In genomic region chr3:85950435-85950834, GRCh38 we compare ENCODE assay signal across 33 cellular contexts.
"Had no signal": no experiment of that assay in that cellular context is flagged by ENCODE, and none has a peak within 500 bp of the region (broad histone marks: within the 10 kb centered on the region; RNA-seq: fewer than 3 reads in every experiment).

No MANE protein-coding gene starts in this region.

- DNase-seq: activated B cell treated with CpG ODN at 0.5 μM for 24 hours; activated CD4-positive, alpha-beta memory T cell treated with anti-CD3 and anti-CD28 coated beads for 36 hours; activated CD4-positive, alpha-beta T cell treated with anti-CD3 and anti-CD28 coated beads for 4 hours; activated CD4-positive, alpha-beta T cell treated with anti-CD3 and anti-CD28 coated beads, Interleukin-2, amount 10 ng/mL, durations not matched to agents 24 days and 14 days; activated CD4-positive, alpha-beta T cell treated with anti-CD3 and anti-CD28 coated beads, Interleukin-2, amount 50 U/mL, for 1 hour; activated CD4-positive, alpha-beta T cell treated with anti-CD3 and anti-CD28 coated beads, Interleukin-2, amount 50 U/mL, for 4 hours; activated CD4-positive, CD25-positive, alpha-beta regulatory T cell treated with anti-CD3 and anti-CD28 coated beads, Interleukin-2, amount 50 U/mL, for 72 hours; activated CD8-positive, alpha-beta memory T cell treated with anti-CD3 and anti-CD28 coated beads, Interleukin-2, amount 50 U/mL, for 4 hours; activated CD8-positive, alpha-beta T cell treated with anti-CD3 and anti-CD28 coated beads for 36 hours; activated effector memory CD4-positive, alpha-beta T cell treated with anti-CD3 and anti-CD28 coated beads, Interleukin-2, amount 50 U/mL, for 16 hours; activated gamma-delta T cell treated with Interleukin-2 at 50 U/mL for 16 hours; activated naive CD4-positive, alpha-beta T cell; activated naive CD4-positive, alpha-beta T cell treated with anti-CD3 and anti-CD28 coated beads for 36 hours; activated naive CD4-positive, alpha-beta T cell treated with anti-CD3 and anti-CD28 coated beads, Interleukin-2, amount 50 U/mL, for 16 hours; activated naive CD8-positive, alpha-beta T cell treated with anti-CD3 and anti-CD28 coated beads for 36 hours; activated T-cell treated with anti-CD3 and anti-CD28 coated beads for 4 hours; activated T-cell treated with anti-CD3 and anti-CD28 coated beads, Interleukin-2, amount 50 U/mL, for 1 hour; activated T-cell treated with anti-CD3 and anti-CD28 coated beads, Interleukin-2, amount 50 U/mL, for 4 hours; activated T-cell treated with anti-CD3 and anti-CD28 coated beads, Interleukin-2, amount 50 U/mL, for 72 hours; adrenal gland; amniotic stem cell; aorta; body of pancreas; brain microvascular endothelial cell; central memory CD4-positive, alpha-beta T cell; T-helper 2 cell; T-helper 9 cell had no signal

- H3K9me3 ChIP-seq: adrenal gland, body of pancreas, breast epithelium had no signal

- FAIRE-seq: astrocyte, TTC549 had no signal

- H3K4me3 ChIP-seq: adrenal gland, body of pancreas, breast epithelium had no signal

- H3K4me1 ChIP-seq: adrenal gland, body of pancreas, breast epithelium had no signal

- H3K36me3 ChIP-seq: adrenal gland, brain microvascular endothelial cell, breast epithelium had no signal

- H3K27me3 ChIP-seq: adrenal gland, body of pancreas, brain microvascular endothelial cell, breast epithelium had no signal

- H3K27ac ChIP-seq: adrenal gland, body of pancreas, brain microvascular endothelial cell, breast epithelium, VCaP had no signal

- ATAC-seq: activated CD8-positive, alpha-beta T cell treated with anti-CD3 and anti-CD28 coated beads for 36 hours; activated naive CD4-positive, alpha-beta T cell treated with anti-CD3 and anti-CD28 coated beads, Interleukin-2, amount 50 U/mL, for 72 hours; activated T-cell treated with anti-CD3 and anti-CD28 coated beads, Interleukin-2, amount 50 U/mL, for 4 hours; activated T-cell treated with anti-CD3 and anti-CD28 coated beads, Interleukin-2, amount 50 U/mL, for 72 hours; activated T-helper 17 cell treated with anti-CD3 and anti-CD28 coated beads, Interleukin-2, amount 50 U/mL, for 72 hours; body of pancreas had no signal
